ENCODE assay signal across 24 cellular contexts in genomic region chr15:63061971-63062370, GRCh38. TPM values are rescaled to one million over a fixed set of nuclear protein-coding genes. Genes with fewer than 3 reads are reported as not detected.
DNase-seq lines count a peak whose midpoint lies in the region; ATAC-seq and TF ChIP-seq lines count a peak whose summit lies in the region.
"Had no signal": no experiment of that assay in that cellular context is flagged by ENCODE, and none has a peak within 500 bp of the region (broad histone marks: within the 10 kb centered on the region; RNA-seq: fewer than 3 reads in every experiment).

No MANE protein-coding gene starts in this region.

- ATAC-seq in Panc1 (no peak), HG03196 (IDR thresholded peaks at IDR 0.05; ENCODE audit: unreplicated experiment) (no peak)
- ATAC-seq: lower lobe of right lung; stimulated activated effector memory CD8-positive, alpha-beta T cell treated with anti-CD3 and anti-CD28 coated beads, Interleukin-12 subunit alpha, Interleukin-12 subunit beta, amount 100 ng/mL, for 72 hours had no signal

- TF ChIP-seq POLR2A in sigmoid colon (IDR thresholded peaks at IDR 0.05), result no peak

- no peaks in the 10 kb centered on the region for H3K27me3 ChIP-seq in GM23248 (replicated peaks; ENCODE audit: insufficient read depth)
- H3K27me3 ChIP-seq in Panc1 (ENCODE audit: control insufficient read depth, insufficient read depth, low read length), result no peaks in the 10 kb centered on the region
- no peaks in the 10 kb centered on the region for H3K27me3 ChIP-seq in sigmoid colon
- H3K27me3 ChIP-seq: esophagus squamous epithelium, SJCRH30 had no signal

- in situ Hi-C loops in GM23248 (cut with MboI), result no loop called here
- in situ Hi-C loops in Panc1 (cut with HindIII; ENCODE audit: low pct_unique_long_range_greater_than_20kb, low sequenced_read_pairs), result no loop called here

- 0 out of 2 replicates have a peak, but pooled peaks cover 2% of the 10 kb centered on the region for H4K20me1 ChIP-seq in GM23248 (ENCODE audit: insufficient read depth)

- WGBS in GM23248 (ENCODE audit: low coverage in 1 of 2, low lambda C conversion rate in 2 of 2, missing lambda C conversion rate in 2 of 2), 2 experiments, result 68 to 73% methylated on average over 4 of the region's 4 CpGs
- WGBS in sigmoid colon, 2 donors, result 43 to 70% methylated on average over 4 of the region's 4 CpGs

- POLR2A ChIA-PET in Panc1 (lab: Charles Lee), result no interaction called here

- 0 out of 2 replicates have a peak overlapping the region, but pooled peaks have one; percentile 2 for H3K9ac ChIP-seq in GM23248

- no peaks in the 10 kb centered on the region for H3K9me3 ChIP-seq in GM23248 (ENCODE audit: low read depth)
- no peaks in the 10 kb centered on the region for H3K9me3 ChIP-seq in Panc1 (ENCODE audit: control insufficient read depth, insufficient read depth, low read depth, low read length)
- no peaks in the 10 kb centered on the region for H3K9me3 ChIP-seq in sigmoid colon
- H3K9me3 ChIP-seq: esophagus squamous epithelium, lower lobe of right lung, SJCRH30 had no signal

- H3K27ac ChIP-seq in GM23248 (peak overlapping the region; percentile 71), Panc1 (ENCODE audit: low read length) (no peak overlapping the region), sigmoid colon (peak overlapping the region; percentile 97 to 99 (median 98))
- H3K27ac ChIP-seq: C4-2B, HL-60, lower lobe of right lung, SJCRH30, skin epidermis had no signal

- H3K79me2 ChIP-seq in GM23248 (ENCODE audit: insufficient read depth), result peaks cover 85% of the 10 kb centered on the region

- H2AFZ ChIP-seq in GM23248, result no peak overlapping the region

- DNase-seq in GM23248, result peak; percentile 36
- DNase-seq in Panc1 (ENCODE audit: low read depth, low spot score), result no peak
- peak; percentile 29 for DNase-seq in islet precursor cell
- DNase-seq in sigmoid colon, result no peak
- DNase-seq in ureter (ENCODE audit: low spot score), result no peak
- no peak for DNase-seq in Ammon's horn (ENCODE audit: low spot score)
- DNase-seq: activated effector memory CD4-positive, alpha-beta T cell treated with anti-CD3 and anti-CD28 coated beads, Interleukin-2, amount 50 U/mL, for 16 hours; effector CD4-positive, alpha-beta T cell; EL; esophagus squamous epithelium; H9; lower lobe of right lung; NCI-H1048; NCI-H187; NCI-H226; NCI-H774; OCI-M1; SJCRH30; T-helper 1 cell had no signal

- H3K9me2 ChIP-seq in GM23248 (ENCODE audit: insufficient read depth), result no peaks in the 10 kb centered on the region

- no peak overlapping the region for H3K4me2 ChIP-seq in GM23248 (ENCODE audit: unreplicated experiment)

- H3K4me3 ChIP-seq in GM23248, result no peak overlapping the region
- H3K4me3 ChIP-seq in Panc1 (ENCODE audit: low read depth in 2 of 2, low read length in 2 of 2), result no peak overlapping the region
- no peak overlapping the region for H3K4me3 ChIP-seq in sigmoid colon
- H3K4me3 ChIP-seq: esophagus squamous epithelium, lower lobe of right lung, SJCRH30, skin epidermis had no signal

- CTCF ChIA-PET in Panc1 (lab: Charles Lee), result no interaction called here

- peaks cover 100% of the 10 kb centered on the region for H3F3A ChIP-seq in GM23248 (ENCODE audit: insufficient read depth)

- TF ChIP-seq CTCF in Panc1 (IDR thresholded peaks at IDR 0.05) (no peak), sigmoid colon (IDR thresholded peaks at IDR 0.05) (no peak)

- TSS peak; percentile 35 for BruUV-seq in Panc1 (replicated peaks; lab: Mats Ljungman, UMichigan)

- H3K36me3 ChIP-seq in GM23248 (ENCODE audit: low read depth) (peaks cover 99% of the 10 kb centered on the region), Panc1 (ENCODE audit: control insufficient read depth, insufficient read depth, low read length) (peaks cover 53% of the 10 kb centered on the region), sigmoid colon (peaks cover 69 to 100% (median 93%) of the 10 kb centered on the region in 4 donors)

- H3K4me1 ChIP-seq in GM23248 (ENCODE audit: insufficient read depth) (peaks cover 40% of the 10 kb centered on the region), Panc1 (ENCODE audit: control insufficient read depth, insufficient read depth, low read length) (no peaks in the 10 kb centered on the region), sigmoid colon (peaks cover 0 to 98% (median 96%) of the 10 kb centered on the region in 4 donors)
- H3K4me1 ChIP-seq: SJCRH30 had no signal

- no peak for TF ChIP-seq EP300 in sigmoid colon (IDR thresholded peaks at IDR 0.05)

- intact Hi-C loops in Panc1 (cut with micrococcal nuclease; ENCODE audit: unreplicated experiment) (no loop called here), sigmoid colon (cut with DNase I) (no loop called here)

RNA-seq across cellular contexts. Expression of gene TPM1, which starts 19.4 kb away (rescaled TPM):
- total RNA-seq in GM23248 (2014; rRNA removed; shearing (Covaris generic)), result 1,935 and 2,012 TPM in 2 replicates
- polyA plus RNA-seq in GM23248 (2016; fragmentation: Nextera tagmentation; extraction: Ambion mirVana), result 3,029 and 3,072 TPM in 2 replicates
- 298 TPM for total RNA-seq in Panc1 (2021; ENCODE audit: unreplicated experiment)
- polyA plus RNA-seq in Panc1 (2012; ENCODE audit: insufficient read length), result 243 TPM
- 1,000 to 10,000 TPM; 2,634 to 4,179 (median 3,850) TPM for total RNA-seq in sigmoid colon
- polyA plus RNA-seq in sigmoid colon, result 100 to 1,000 TPM; 438 to 950 (median 563) TPM
- 737 TPM for total RNA-seq in ureter

RNA-seq across cellular contexts. Expression of gene LACTB, which starts 59.7 kb away (rescaled TPM):
- total RNA-seq in GM23248 (2014; rRNA removed; shearing (Covaris generic)), result 27.1 and 27.3 TPM in 2 replicates
- 35.8 and 39.7 TPM in 2 replicates for polyA plus RNA-seq in GM23248 (2016; fragmentation: Nextera tagmentation; extraction: Ambion mirVana)
- total RNA-seq in Panc1 (2021; ENCODE audit: unreplicated experiment), result 18.4 TPM
- polyA plus RNA-seq in Panc1 (2012; ENCODE audit: insufficient read length), result 12.5 TPM
- total RNA-seq in sigmoid colon, result 10 to 100 TPM in 1 of 4 donors, 1 to 10 TPM in 3; 7.2 to 11.2 (median 8.4) TPM
- polyA plus RNA-seq in sigmoid colon, result 10 to 100 TPM; 14.9 to 32.4 (median 21.6) TPM
- total RNA-seq in ureter, result 12.4 TPM

Comparison
In these comparisons a context has a peak if more than half of its experiments do, and no peak if none do; other contexts are left out.
1. DNase-seq: peak in GM23248 (single experiment) and islet precursor cell (single experiment); none in Panc1 (single experiment), sigmoid colon (single experiment), ureter (single experiment) and Ammon's horn (single experiment).